Comparison of ENCODE assay signal across 22 cellular contexts in genomic region chr10:21205328-21205727, GRCh38.
DNase-seq lines count a peak whose midpoint lies in the region; ATAC-seq, FAIRE-seq and TF ChIP-seq lines count a peak whose summit lies in the region.
"Had no signal": no experiment of that assay in that cellular context is flagged by ENCODE, and none has a peak within 500 bp of the region (broad histone marks: within the 10 kb centered on the region; RNA-seq: fewer than 3 reads in every experiment).

No MANE protein-coding gene starts in this region.

- H3K4me3 ChIP-seq in HepG2 (replicated peaks in 1 of 3; ENCODE audit: insufficient read depth in 1 of 3, low read depth in 2 of 3, low read length in 3 of 3) (no peak overlapping the region), right lobe of liver (no peak overlapping the region), kidney (ENCODE audit: low read length in 2 of 2) (no peak overlapping the region), small intestine (ENCODE audit: low read depth in 1 of 2, low read length in 2 of 2) (no peak overlapping the region), lower leg skin (ENCODE audit: low read depth, poor library complexity, severe bottlenecking) (no peak overlapping the region)
- H3K4me3 ChIP-seq: BLaER1, GM12878, GM23248 had no signal

- H3K27me3 ChIP-seq in HepG2 (ENCODE audit: control insufficient read depth in 1 of 2, insufficient read depth in 2 of 2, low read length in 2 of 2) (peaks cover 3 to 5% of the 10 kb centered on the region in 2 experiments; a peak in 2 of 5 replicates), right lobe of liver (no peaks in the 10 kb centered on the region), small intestine (ENCODE audit: control insufficient read depth in 2 of 2, insufficient read depth in 2 of 2, low read length in 2 of 2) (peaks cover 0 to 3% of the 10 kb centered on the region in 2 donors)
- H3K27me3 ChIP-seq: BLaER1 had no signal

- BruUV-seq in HepG2 (replicated peaks; lab: Mats Ljungman, UMichigan) = no TSS peak

- no peak overlapping the region for H3K9ac ChIP-seq in HepG2 (ENCODE audit: insufficient read depth, low read depth, low read length)
- H3K9ac ChIP-seq in kidney (ENCODE audit: low read length in 2 of 2) = no peak overlapping the region
- H3K9ac ChIP-seq: BLaER1, GM23248 had no signal

- CTCF ChIA-PET in HepG2 (lab: Yijun Ruan, JAX; ENCODE audit: low intra/inter-chr PET ratio, low total read pairs) = no interaction called here

- no peak for TF ChIP-seq POLR2A in HepG2 (IDR thresholded peaks at IDR 0.05; ENCODE audit: insufficient read depth in 1 of 2, low read depth in 2 of 2, low read length in 2 of 2)
- TF ChIP-seq POLR2A in right lobe of liver (IDR thresholded peaks at IDR 0.05) = no peak
- TF ChIP-seq POLR2A in lower leg skin (IDR thresholded peaks at IDR 0.05) = no peak

- POLR2A ChIA-PET in HepG2 (lab: Yijun Ruan, JAX) = no interaction called here

- DNase-seq in HepG2 (ENCODE audit: low spot score) (no peak), right lobe of liver (no peak), kidney (no peak), small intestine (no peak), NCI-H510A treated with DMSO at 0.1 percent for 48 hours (lab: John Stamatoyannopoulos, UW) (no peak), lower leg skin (ENCODE audit: low spot score in 2 of 2) (no peak)
- DNase-seq: Caco-2; CD4-positive, CD25-positive, alpha-beta regulatory T cell; CD8-positive, alpha-beta T cell; DMS153; DND-41; GDM1; GM23248; H7; HCEC 1CT had no signal

- H2AFZ ChIP-seq in HepG2 (ENCODE audit: low read length) = no peak overlapping the region
- H2AFZ ChIP-seq: GM23248 had no signal

- no peak for ATAC-seq in HepG2
- no peak for ATAC-seq in right lobe of liver
- ATAC-seq: CD8-positive, alpha-beta T cell; GM12878 had no signal

- H3K4me2 ChIP-seq in HepG2 (ENCODE audit: low read depth, low read length) = no peak overlapping the region
- H3K4me2 ChIP-seq: BLaER1 had no signal

- no peaks in the 10 kb centered on the region for H3K36me3 ChIP-seq in HepG2 (replicated peaks in 1 of 2; ENCODE audit: control insufficient read depth in 1 of 2, insufficient read depth in 2 of 2, low read length in 2 of 2)
- H3K36me3 ChIP-seq in right lobe of liver = no peaks in the 10 kb centered on the region
- no peaks in the 10 kb centered on the region for H3K36me3 ChIP-seq in kidney (ENCODE audit: control insufficient read depth in 1 of 2, insufficient read depth in 2 of 2, low read length in 2 of 2)
- H3K36me3 ChIP-seq in small intestine (ENCODE audit: control insufficient read depth in 2 of 2, insufficient read depth in 2 of 2, low read length in 2 of 2) = no peaks in the 10 kb centered on the region
- H3K36me3 ChIP-seq: BLaER1 had no signal

- H3K9me3 ChIP-seq in HepG2 (ENCODE audit: low read length) = peaks cover 19% of the 10 kb centered on the region
- H3K9me3 ChIP-seq in right lobe of liver = no peaks in the 10 kb centered on the region
- peaks cover 3 to 9% of the 10 kb centered on the region in 2 donors for H3K9me3 ChIP-seq in kidney (ENCODE audit: control insufficient read depth in 1 of 2, low read length in 2 of 2)
- H3K9me3 ChIP-seq in small intestine (ENCODE audit: control insufficient read depth, low read depth) = no peaks in the 10 kb centered on the region

- no peaks in the 10 kb centered on the region for H3K79me2 ChIP-seq in HepG2 (ENCODE audit: insufficient read depth, low read length)

- H3K4me1 ChIP-seq in HepG2 (ENCODE audit: insufficient read depth, low read length) (no peaks in the 10 kb centered on the region), right lobe of liver (no peaks in the 10 kb centered on the region), kidney (ENCODE audit: control insufficient read depth in 1 of 2, insufficient read depth in 1 of 2, low read depth in 1 of 2, low read length in 2 of 2) (peaks cover 0 to 9% of the 10 kb centered on the region in 2 donors), small intestine (ENCODE audit: control insufficient read depth in 2 of 2, insufficient read depth in 1 of 2, low read depth in 1 of 2, low read length in 1 of 2) (no peaks in the 10 kb centered on the region)
- H3K4me1 ChIP-seq: BLaER1 had no signal

- intact Hi-C loops in HepG2 (cut with micrococcal nuclease; ENCODE audit: unreplicated experiment) = no loop called here
- intact Hi-C loops in right lobe of liver (cut with DNase I) = no loop called here
- intact Hi-C loops in kidney (cut with DNase I) = no loop called here
- intact Hi-C loops in lower leg skin (cut with DNase I; ENCODE audit: low total_unique reads) = no loop called here

- FAIRE-seq in HepG2 (lab: Jason Lieb, UNC) (no peak), kidney (lab: Jason Lieb, UNC) (peak; percentile 38), small intestine (lab: Jason Lieb, UNC) (peak; percentile 39)
- FAIRE-seq: A204.1, GM12878, GM19239, H1 had no signal

- in situ Hi-C loops in HepG2 (cut with HindIII; ENCODE audit: extremely low pct_ligation_motif_present, low pct_unique_long_range_greater_than_20kb) = no loop called here

- H3K27ac ChIP-seq in HepG2 (ENCODE audit: extremely low read length, insufficient read depth, low read length) (no peak overlapping the region), right lobe of liver (no peak overlapping the region), kidney (ENCODE audit: low read depth in 2 of 2, low read length in 2 of 2) (no peak overlapping the region), small intestine (ENCODE audit: low read depth in 1 of 2, low read length in 1 of 2) (no peak overlapping the region)
- H3K27ac ChIP-seq: 22Rv1, BLaER1, C4-2B, GM23248 had no signal

- no peak for TF ChIP-seq EP300 in HepG2 (IDR thresholded peaks at IDR 0.05; ENCODE audit: low read depth in 2 of 2, low read length in 2 of 2)
- TF ChIP-seq EP300 in HepG2 (CRISPR knock-in tag; IDR thresholded peaks at IDR 0.05; ENCODE audit: borderline replicate concordance) = no peak

- TF ChIP-seq RAD21 in HepG2 (CRISPR knock-in tag; IDR thresholded peaks at IDR 0.05) = no peak

- TF ChIP-seq CTCF in HepG2 (CRISPR knock-in tag; IDR thresholded peaks at IDR 0.05) (no peak), right lobe of liver (IDR thresholded peaks at IDR 0.05) (no peak), kidney (IDR thresholded peaks at IDR 0.05; ENCODE audit: borderline replicate concordance, extremely low read depth, insufficient read depth) (no peak), lower leg skin (IDR thresholded peaks at IDR 0.05) (no peak)

- no peaks in the 10 kb centered on the region for H4K20me1 ChIP-seq in HepG2 (ENCODE audit: insufficient read depth, low read length)
- H4K20me1 ChIP-seq: BLaER1 had no signal

TF ChIP-seq in HepG2, 621 proteins besides CTCF, POLR2A, EP300 and RAD21:
- TF ChIP-seq, protein P1, sequence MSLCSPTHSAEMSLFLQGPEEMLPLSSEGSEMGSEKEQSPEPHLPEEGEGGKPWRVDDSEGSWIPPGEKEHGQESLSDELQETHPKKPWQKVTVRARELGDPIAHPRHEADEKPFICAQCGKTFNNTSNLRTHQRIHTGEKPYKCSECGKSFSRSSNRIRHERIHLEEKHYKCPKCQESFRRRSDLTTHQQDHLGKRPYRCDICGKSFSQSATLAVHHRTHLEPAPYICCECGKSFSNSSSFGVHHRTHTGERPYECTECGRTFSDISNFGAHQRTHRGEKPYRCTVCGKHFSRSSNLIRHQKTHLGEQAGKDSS (CRISPR knock-in tag; IDR thresholded peaks at IDR 0.05; ENCODE audit: borderline replicate concordance, low read depth) = no peak
- TF ChIP-seq PTBP1 (IDR thresholded peaks at IDR 0.05; ENCODE audit: low read depth, low read length, poor library complexity, severe bottlenecking) (no peak), MAFF (IDR thresholded peaks at IDR 0.05; ENCODE audit: low read depth, low read length) (peak; percentile 29; the same call in 1 of the 2 replicates), SKIL (CRISPR knock-in tag; IDR thresholded peaks at IDR 0.05; ENCODE audit: borderline replicate concordance) (no peak), MAFK (conservative IDR thresholded peaks at IDR 0.05 in 1 of 2, IDR thresholded peaks at IDR 0.05 in 1 of 2; ENCODE audit: low read length in 2 of 2) (peak in 1 of 2 experiments; percentile 70; a peak in 2 of 4 replicates)
